Comparison of ENCODE assay signal across 30 cellular contexts in the genomic region with DNA sequence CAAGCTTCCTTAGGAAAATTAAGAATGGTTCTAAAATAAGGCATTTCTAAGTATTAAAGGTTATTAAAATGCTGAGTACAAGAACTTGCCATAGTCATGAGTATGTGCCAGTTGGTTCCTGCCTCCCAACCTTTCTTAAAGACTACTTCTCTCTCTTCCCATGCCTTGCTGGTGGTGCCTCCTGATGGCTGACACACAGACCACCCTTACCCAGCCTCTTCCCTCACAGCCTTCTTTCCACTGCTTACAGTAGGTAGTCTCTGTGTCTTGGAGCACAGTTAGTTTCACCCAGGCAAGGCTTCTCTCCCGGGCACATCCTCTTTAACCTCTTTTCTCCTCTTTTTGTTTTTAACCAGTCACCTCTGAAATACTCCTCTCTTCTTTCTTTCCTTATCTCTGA. TPM values are rescaled to one million over a fixed set of nuclear protein-coding genes. Genes with fewer than 3 reads are reported as not detected.
DNase-seq lines count a peak whose midpoint lies in the region; ATAC-seq, FAIRE-seq and TF ChIP-seq lines count a peak whose summit lies in the region.
"Had no signal": no experiment of that assay in that cellular context is flagged by ENCODE, and none has a peak within 500 bp of the region (broad histone marks: within the 10 kb centered on the region; RNA-seq: fewer than 3 reads in every experiment).

No MANE protein-coding gene starts in this region.

- H3K27ac ChIP-seq in endothelial cell of umbilical vein (ENCODE audit: insufficient read depth, low read depth, low read length): no peak overlapping the region
- H3K27ac ChIP-seq: 22Rv1, HL-60, Peyer's patch had no signal

- peak; percentile 8 for FAIRE-seq in endothelial cell of umbilical vein (lab: Jason Lieb, UNC)
- FAIRE-seq: GM12891, GM19239 had no signal

- H3K9me3 Mint-ChIP-seq in activated naive CD4-positive, alpha-beta T cell treated with anti-CD3 and anti-CD28 coated beads, Interleukin-2, amount 50 U/mL, for 24 hours: no peaks in the 10 kb centered on the region
- no peaks in the 10 kb centered on the region for H3K9me3 Mint-ChIP-seq in activated naive CD4-positive, alpha-beta T cell treated with anti-CD3 and anti-CD28 coated beads for 36 hours
- no peaks in the 10 kb centered on the region for H3K9me3 Mint-ChIP-seq in nephron progenitor cell

- dilution Hi-C loops in endothelial cell of umbilical vein (cut with MboI; ENCODE audit: extremely low pct_ligation_motif_present, low sequenced_read_pairs): no loop called here

- no peak overlapping the region for H3K4me3 ChIP-seq in endothelial cell of umbilical vein (replicated peaks in 1 of 3; ENCODE audit: insufficient read depth in 1 of 3, low read depth in 1 of 3, low read length in 3 of 3)
- H3K4me3 ChIP-seq: HAP-1, Peyer's patch had no signal

- no TSS peak for BruUV-seq in endothelial cell of umbilical vein (replicated peaks; lab: Mats Ljungman, UMichigan)

- no peak for ATAC-seq in T-helper 17 cell

- no peak overlapping the region for H2AFZ ChIP-seq in endothelial cell of umbilical vein (ENCODE audit: low read depth, low read length)

- no peak overlapping the region for H3K4me2 ChIP-seq in endothelial cell of umbilical vein (ENCODE audit: insufficient read depth, low read length)
- H3K4me2 ChIP-seq: SK-N-SH had no signal

- no peak overlapping the region for H3K9ac ChIP-seq in endothelial cell of umbilical vein (replicated peaks; ENCODE audit: extremely low read depth, insufficient read depth, low read length)
- H3K9ac ChIP-seq: SK-N-SH had no signal

- no peak for DNase-seq in activated naive CD4-positive, alpha-beta T cell treated with anti-CD3 and anti-CD28 coated beads for 36 hours
- DNase-seq in T-helper 17 cell: no peak
- DNase-seq in endothelial cell of umbilical vein (ENCODE audit: low read depth, low spot score): no peak
- no peak for DNase-seq in nephron progenitor cell
- DNase-seq in stimulated activated CD4-positive, alpha-beta T cell treated with anti-CD3 and anti-CD28 coated beads, Interleukin-4, amount 100 ng/mL, for 4 hours: no peak
- DNase-seq in dedifferentiated amniotic fluid mesenchymal stem cell (ENCODE audit: extremely low spot score): no peak
- no peak for DNase-seq in islet precursor cell
- DNase-seq: Calu3, DMS79 treated with DMSO at 0.1 percent for 48 hours, GF-D8, Karpas-422, NCI-H1092, NCI-H1417 treated with DMSO at 0.1 percent for 48 hours, NCI-H1694 treated with DMSO at 0.1 percent for 48 hours, NCI-H2081 treated with DMSO at 0.1 percent for 48 hours, NCI-H2171, NCI-H226, NCI-H510A, NCI-H69, Peyer's patch, SHP77 treated with DMSO at 0.1 percent for 48 hours, SK-N-SH had no signal

- H4K20me1 ChIP-seq in endothelial cell of umbilical vein (replicated peaks; ENCODE audit: control insufficient read depth, extremely low read depth, insufficient read depth, low read length): no peaks in the 10 kb centered on the region

- H3K9me1 ChIP-seq in endothelial cell of umbilical vein (replicated peaks; ENCODE audit: control insufficient read depth, extremely low read depth, insufficient read depth, low read length): no peaks in the 10 kb centered on the region

- no peaks in the 10 kb centered on the region for H3K36me3 ChIP-seq in endothelial cell of umbilical vein (ENCODE audit: control insufficient read depth in 2 of 2, extremely low read depth in 1 of 2, insufficient read depth in 2 of 2, low read length in 2 of 2)
- H3K36me3 ChIP-seq: HAP-1, Peyer's patch had no signal

- no peaks in the 10 kb centered on the region for H3K79me2 ChIP-seq in endothelial cell of umbilical vein (ENCODE audit: control insufficient read depth, insufficient read depth, low read length)

- peaks cover 11% of the 10 kb centered on the region for H3K36me3 Mint-ChIP-seq in activated naive CD4-positive, alpha-beta T cell treated with anti-CD3 and anti-CD28 coated beads, Interleukin-2, amount 50 U/mL, for 24 hours
- peaks cover 8% of the 10 kb centered on the region for H3K36me3 Mint-ChIP-seq in activated naive CD4-positive, alpha-beta T cell treated with anti-CD3 and anti-CD28 coated beads for 36 hours (ENCODE audit: low read depth)
- H3K36me3 Mint-ChIP-seq in T-helper 17 cell (ENCODE audit: low read depth) (peaks cover 2% of the 10 kb centered on the region), nephron progenitor cell (ENCODE audit: low read depth) (peaks cover 26% of the 10 kb centered on the region)

- POLR2A ChIA-PET in endothelial cell of umbilical vein (lab: Charles Lee): no interaction called here

- TF ChIP-seq CTCF in endothelial cell of umbilical vein (IDR thresholded peaks at IDR 0.05; ENCODE audit: extremely low read depth in 1 of 2, insufficient read depth in 1 of 2, low read depth in 1 of 2, low read length in 2 of 2) (no peak), nephron progenitor cell (IDR thresholded peaks at IDR 0.05) (no peak)

- no peaks in the 10 kb centered on the region for H3K4me1 Mint-ChIP-seq in activated naive CD4-positive, alpha-beta T cell treated with anti-CD3 and anti-CD28 coated beads, Interleukin-2, amount 50 U/mL, for 24 hours
- no peaks in the 10 kb centered on the region for H3K4me1 Mint-ChIP-seq in activated naive CD4-positive, alpha-beta T cell treated with anti-CD3 and anti-CD28 coated beads for 36 hours (ENCODE audit: low read depth)
- H3K4me1 Mint-ChIP-seq in T-helper 17 cell (peaks cover 14% of the 10 kb centered on the region), nephron progenitor cell (peaks cover 9% of the 10 kb centered on the region)
- H3K4me1 Mint-ChIP-seq: B cell, CD14-positive monocyte had no signal

- no peak for TF ChIP-seq POLR2A in endothelial cell of umbilical vein (IDR thresholded peaks at IDR 0.05; ENCODE audit: low read depth, low read length)

- peak overlapping the region; percentile 66 for H3K27ac Mint-ChIP-seq in activated naive CD4-positive, alpha-beta T cell treated with anti-CD3 and anti-CD28 coated beads, Interleukin-2, amount 50 U/mL, for 24 hours
- no peak overlapping the region for H3K27ac Mint-ChIP-seq in activated naive CD4-positive, alpha-beta T cell treated with anti-CD3 and anti-CD28 coated beads for 36 hours
- H3K27ac Mint-ChIP-seq in T-helper 17 cell (peak overlapping the region; percentile 16), nephron progenitor cell (peak overlapping the region; percentile 15)
- H3K27ac Mint-ChIP-seq: B cell, CD14-positive monocyte had no signal

- H3K9me3 ChIP-seq in T-helper 17 cell (ENCODE audit: control insufficient read depth, low read length, poor library complexity, severe bottlenecking): no peaks in the 10 kb centered on the region
- no peaks in the 10 kb centered on the region for H3K9me3 ChIP-seq in endothelial cell of umbilical vein (replicated peaks; ENCODE audit: control insufficient read depth, insufficient read depth, low read length)
- H3K9me3 ChIP-seq: HAP-1, Peyer's patch, SK-N-SH had no signal

- H3K4me1 ChIP-seq in endothelial cell of umbilical vein (ENCODE audit: control insufficient read depth, extremely low read depth, insufficient read depth, low read length): no peaks in the 10 kb centered on the region
- H3K4me1 ChIP-seq: HAP-1, Peyer's patch had no signal

- H3K27me3 ChIP-seq in endothelial cell of umbilical vein (ENCODE audit: control insufficient read depth in 2 of 2, insufficient read depth in 2 of 2, low read length in 2 of 2): no peaks in the 10 kb centered on the region
- H3K27me3 ChIP-seq: Peyer's patch had no signal

- no peak overlapping the region for H3K4me3 Mint-ChIP-seq in activated naive CD4-positive, alpha-beta T cell treated with anti-CD3 and anti-CD28 coated beads, Interleukin-2, amount 50 U/mL, for 24 hours
- no peak overlapping the region for H3K4me3 Mint-ChIP-seq in activated naive CD4-positive, alpha-beta T cell treated with anti-CD3 and anti-CD28 coated beads for 36 hours
- H3K4me3 Mint-ChIP-seq in T-helper 17 cell (no peak overlapping the region), nephron progenitor cell (no peak overlapping the region)
- H3K4me3 Mint-ChIP-seq: B cell, CD14-positive monocyte had no signal

- H3K27me3 Mint-ChIP-seq in activated naive CD4-positive, alpha-beta T cell treated with anti-CD3 and anti-CD28 coated beads, Interleukin-2, amount 50 U/mL, for 24 hours: no peaks in the 10 kb centered on the region
- H3K27me3 Mint-ChIP-seq in activated naive CD4-positive, alpha-beta T cell treated with anti-CD3 and anti-CD28 coated beads for 36 hours (ENCODE audit: low read depth): no peaks in the 10 kb centered on the region
- H3K27me3 Mint-ChIP-seq in T-helper 17 cell (no peaks in the 10 kb centered on the region), nephron progenitor cell (ENCODE audit: low read depth, poor library complexity) (no peaks in the 10 kb centered on the region)
- H3K27me3 Mint-ChIP-seq: B cell had no signal

- CTCF ChIA-PET in activated naive CD4-positive, alpha-beta T cell treated with anti-CD3 and anti-CD28 coated beads for 36 hours (lab: Charles Lee): no interaction called here
- CTCF ChIA-PET in endothelial cell of umbilical vein (lab: Charles Lee): interaction anchor here (1.4 kb wide), 1 partner anchor 32 kb away, joined by 3 read pairs; no protein-coding TSS in a partner anchor

- intact Hi-C loops in activated naive CD4-positive, alpha-beta T cell treated with anti-CD3 and anti-CD28 coated beads for 36 hours (cut with micrococcal nuclease): no loop called here
- intact Hi-C loops in endothelial cell of umbilical vein (cut with micrococcal nuclease): no loop called here

RNA-seq across cellular contexts. Expression of gene GPR150, which starts 20.6 kb away (rescaled TPM):
- under 1 TPM; 0.64 to 0.94 TPM for total RNA-seq in activated naive CD4-positive, alpha-beta T cell treated with anti-CD3 and anti-CD28 coated beads for 36 hours
- total RNA-seq in T-helper 17 cell (1 to 10 TPM; 1.8 to 2.5 TPM), endothelial cell of umbilical vein (0.31 and 0.35 TPM in 2 replicates)
- polyA plus RNA-seq in endothelial cell of umbilical vein: 0.16 and 0.28 TPM in 2 replicates
- polyA plus RNA-seq in endothelial cell of umbilical vein (2011; cell fraction: cytosol; rRNA removed): 0.09 and 0.10 TPM in 2 replicates
- 0.13 TPM in 1 of 2 replicates, not detected in the other for polyA plus RNA-seq in endothelial cell of umbilical vein (2011; cell fraction: nucleus; rRNA removed)
- polyA plus RNA-seq in endothelial cell of umbilical vein (2012): 0.17 and 0.57 TPM in 2 replicates
- 0.08 and 0.17 TPM in 2 replicates for polyA minus RNA-seq in endothelial cell of umbilical vein
- not detected for polyA minus RNA-seq in endothelial cell of umbilical vein (2011; cell fraction: cytosol; rRNA and poly(A)+ RNA removed)
- polyA minus RNA-seq in endothelial cell of umbilical vein (2011; cell fraction: nucleus; rRNA and poly(A)+ RNA removed): 0.19 and 0.24 TPM in 2 replicates
- polyA plus RNA-seq: CD14-positive monocyte had no signal

RNA-seq across cellular contexts. Expression of gene ARSK, which starts 44.4 kb away (rescaled TPM):
- total RNA-seq in activated naive CD4-positive, alpha-beta T cell treated with anti-CD3 and anti-CD28 coated beads for 36 hours: 1 to 10 TPM; 4.5 to 5.1 TPM
- total RNA-seq in T-helper 17 cell (1 to 10 TPM; 4.7 to 4.8 TPM), endothelial cell of umbilical vein (4.9 and 5.3 TPM in 2 replicates)
- 2.8 and 3.7 TPM in 2 replicates for polyA plus RNA-seq in endothelial cell of umbilical vein
- polyA plus RNA-seq in endothelial cell of umbilical vein (2011; cell fraction: cytosol; rRNA removed): 3.8 and 4.0 TPM in 2 replicates
- 3.0 and 3.9 TPM in 2 replicates for polyA plus RNA-seq in endothelial cell of umbilical vein (2011; cell fraction: nucleus; rRNA removed)
- 4.5 and 7.5 TPM in 2 replicates for polyA plus RNA-seq in endothelial cell of umbilical vein (2012)
- polyA minus RNA-seq in endothelial cell of umbilical vein: 2.8 and 3.2 TPM in 2 replicates
- polyA minus RNA-seq in endothelial cell of umbilical vein (2011; cell fraction: cytosol; rRNA and poly(A)+ RNA removed): 4.0 TPM
- polyA minus RNA-seq in endothelial cell of umbilical vein (2011; cell fraction: nucleus; rRNA and poly(A)+ RNA removed): 3.4 and 4.7 TPM in 2 replicates

RNA-seq across cellular contexts. Expression of gene SKIC3, which starts 44.5 kb away (rescaled TPM):
- total RNA-seq in activated naive CD4-positive, alpha-beta T cell treated with anti-CD3 and anti-CD28 coated beads for 36 hours: 10 to 100 TPM; 67.4 to 69.5 TPM
- total RNA-seq in T-helper 17 cell (10 to 100 TPM; 78.2 to 90.2 TPM), endothelial cell of umbilical vein (92.6 and 100 TPM in 2 replicates)
- polyA plus RNA-seq in endothelial cell of umbilical vein: 14.2 and 18.8 TPM in 2 replicates
- 20.6 and 24.2 TPM in 2 replicates for polyA plus RNA-seq in endothelial cell of umbilical vein (2011; cell fraction: cytosol; rRNA removed)
- polyA plus RNA-seq in endothelial cell of umbilical vein (2011; cell fraction: nucleus; rRNA removed): 81.5 and 113 TPM in 2 replicates
- 50.1 and 60.4 TPM in 2 replicates for polyA plus RNA-seq in endothelial cell of umbilical vein (2012)
- 65.9 and 66.1 TPM in 2 replicates for polyA minus RNA-seq in endothelial cell of umbilical vein
- 34.7 TPM for polyA minus RNA-seq in endothelial cell of umbilical vein (2011; cell fraction: cytosol; rRNA and poly(A)+ RNA removed)
- 90.5 and 123 TPM in 2 replicates for polyA minus RNA-seq in endothelial cell of umbilical vein (2011; cell fraction: nucleus; rRNA and poly(A)+ RNA removed)

RNA-seq across cellular contexts. Expression of gene RFESD, which starts 47.3 kb away (rescaled TPM):
- 1 to 10 TPM; 9.1 to 9.7 TPM for total RNA-seq in activated naive CD4-positive, alpha-beta T cell treated with anti-CD3 and anti-CD28 coated beads for 36 hours
- 1 to 10 TPM; 2.8 to 2.9 TPM for total RNA-seq in T-helper 17 cell
- total RNA-seq in endothelial cell of umbilical vein: 1.1 and 2.0 TPM in 2 replicates
- 0.57 and 0.88 TPM in 2 replicates for polyA plus RNA-seq in endothelial cell of umbilical vein
- polyA plus RNA-seq in endothelial cell of umbilical vein (2011; cell fraction: cytosol; rRNA removed): 0.92 and 0.96 TPM in 2 replicates
- 0.42 and 0.74 TPM in 2 replicates for polyA plus RNA-seq in endothelial cell of umbilical vein (2011; cell fraction: nucleus; rRNA removed)
- polyA plus RNA-seq in endothelial cell of umbilical vein (2012): 2.2 and 3.4 TPM in 2 replicates
- polyA minus RNA-seq in endothelial cell of umbilical vein: 2.0 TPM in 1 of 2 replicates, not detected in the other
- 0.61 TPM for polyA minus RNA-seq in endothelial cell of umbilical vein (2011; cell fraction: cytosol; rRNA and poly(A)+ RNA removed)
- 0.43 and 1.3 TPM in 2 replicates for polyA minus RNA-seq in endothelial cell of umbilical vein (2011; cell fraction: nucleus; rRNA and poly(A)+ RNA removed)
